12 cellular contexts compared by ENCODE assay signal in genomic region chr19:14441041-14441938, GRCh38. TPM values are rescaled to one million over a fixed set of nuclear protein-coding genes. Genes with fewer than 3 reads are reported as not detected.
DNase-seq lines count a peak whose midpoint lies in the region; ATAC-seq and TF ChIP-seq lines count a peak whose summit lies in the region.
"Had no signal": no experiment of that assay in that cellular context is flagged by ENCODE, and none has a peak within 500 bp of the region (broad histone marks: within the 10 kb centered on the region; RNA-seq: fewer than 3 reads in every experiment).

No MANE protein-coding gene starts in this region.

- H2BK20ac ChIP-seq in H9 (ENCODE audit: low read depth, low read length, poor library complexity, severe bottlenecking), result no peak overlapping the region

- no peaks in the 10 kb centered on the region for H3K27me3 ChIP-seq in CD4-positive, alpha-beta memory T cell (ENCODE audit: insufficient read depth, low read length)
- H3K27me3 ChIP-seq in H9 (ENCODE audit: insufficient read depth, low read length), result no peaks in the 10 kb centered on the region
- H3K27me3 ChIP-seq: esophagus squamous epithelium had no signal

- POLR2A ChIA-PET in CD4-positive, alpha-beta memory T cell (lab: Charles Lee; ENCODE audit: partially characterized antibody), result interaction anchor here (0.6 to 2.6 kb wide), 6 partner anchors 9 to 66 kb away, joined by 3 to 12 read pairs (median 4); no protein-coding TSS in a partner anchor

- no peak overlapping the region for H3K56ac ChIP-seq in H9 (ENCODE audit: insufficient read length, low read depth, low read length)

- H3K27ac Mint-ChIP-seq in CD4-positive, alpha-beta memory T cell, result peak overlapping the region in 6 of 7 donors; percentile 27 to 97 (median 94)
- H3K27ac Mint-ChIP-seq in H9, result peak overlapping the region; percentile 21 to 56 (median 44); a peak in 3 of 7 replicates
- H3K27ac Mint-ChIP-seq in activated naive CD8-positive, alpha-beta T cell, result peak overlapping the region; percentile 43
- H3K27ac Mint-ChIP-seq in natural killer cell, result peak overlapping the region; percentile 97 to 100
- H3K27ac Mint-ChIP-seq in mesothelial cell of epicardium, result no peak overlapping the region

- peak overlapping the region; percentile 77 for H3K27ac ChIP-seq in CD4-positive, alpha-beta memory T cell (ENCODE audit: low read depth, low read length)
- no peak overlapping the region for H3K27ac ChIP-seq in H9 (ENCODE audit: insufficient read length, low read depth, low read length)

- no peak overlapping the region; the same call in 1 of the 2 replicates for H3K14ac ChIP-seq in H9 (ENCODE audit: insufficient read depth, low read length)

- no peaks in the 10 kb centered on the region for H3K9me3 Mint-ChIP-seq in CD4-positive, alpha-beta memory T cell
- H3K9me3 Mint-ChIP-seq in H9 (no peaks in the 10 kb centered on the region), natural killer cell (no peaks in the 10 kb centered on the region), mesothelial cell of epicardium (no peaks in the 10 kb centered on the region)
- H3K9me3 Mint-ChIP-seq in activated naive CD8-positive, alpha-beta T cell (ENCODE audit: low read depth), result no peaks in the 10 kb centered on the region

- WGBS in H9 (ENCODE audit: extremely low coverage, insufficient read length, low lambda C conversion rate), result no CpG with 5 or more reads among the region's 34 CpGs

- H3K4me3 ChIP-seq in CD4-positive, alpha-beta memory T cell (ENCODE audit: low read length in 2 of 2), result peak overlapping the region; percentile 70 to 86

- H3K4ac ChIP-seq in H9 (ENCODE audit: low read depth, low read length), result no peak overlapping the region

- CTCF ChIA-PET in CD4-positive, alpha-beta memory T cell (lab: Charles Lee; ENCODE audit: partially characterized antibody), result interaction anchor here (0.9 to 1.5 kb wide), 3 partner anchors 9 to 58 kb away, joined by 3 read pairs; no protein-coding TSS in a partner anchor

- no peaks in the 10 kb centered on the region for H3K23me2 ChIP-seq in H9 (ENCODE audit: insufficient read length, low read depth, low read length, poor library complexity, severe bottlenecking)

- DNase-seq in CD4-positive, alpha-beta memory T cell, result no peak
- DNase-seq in H9 (no peak), natural killer cell (no peak), pons (ENCODE audit: low spot score) (no peak), mesothelial cell of epicardium (ENCODE audit: low spot score in 2 of 2, unreplicated experiment in 2 of 2) (no peak)
- DNase-seq: central memory CD4-positive, alpha-beta T cell; esophagus squamous epithelium; NCI-H2171; OCI-M1; stimulated activated CD4-positive, alpha-beta T cell treated with anti-CD3 and anti-CD28 coated beads, Interleukin-4, amount 100 ng/mL, for 4 hours had no signal

- no peak overlapping the region for H4K91ac ChIP-seq in H9 (ENCODE audit: insufficient read length, low read depth, low read length)

- H2BK5ac ChIP-seq in H9 (ENCODE audit: insufficient read length, low read length), result no peak overlapping the region

- no peaks in the 10 kb centered on the region for H3K9me3 ChIP-seq in CD4-positive, alpha-beta memory T cell (ENCODE audit: control insufficient read depth in 1 of 2, low read length in 2 of 2)
- no peaks in the 10 kb centered on the region for H3K9me3 ChIP-seq in H9 (ENCODE audit: control insufficient read depth, low read depth, low read length)
- H3K9me3 ChIP-seq: esophagus squamous epithelium had no signal

- peaks cover 37 to 43% of the 10 kb centered on the region in 2 donors for H3K36me3 Mint-ChIP-seq in CD4-positive, alpha-beta memory T cell
- H3K36me3 Mint-ChIP-seq in H9 (ENCODE audit: insufficient read depth in 1 of 3, low read depth in 3 of 3) (peaks cover 30 to 47% (median 38%) of the 10 kb centered on the region in 3 experiments), natural killer cell (no peaks in the 10 kb centered on the region), mesothelial cell of epicardium (peaks cover 24% of the 10 kb centered on the region)
- peaks cover 4% of the 10 kb centered on the region for H3K36me3 Mint-ChIP-seq in activated naive CD8-positive, alpha-beta T cell

- no peak overlapping the region for H2AFZ ChIP-seq in H9 (ENCODE audit: low read length)

- H3K79me2 ChIP-seq in H9 (ENCODE audit: insufficient read depth, low read length), result peaks cover 3% of the 10 kb centered on the region; the same call in 1 of the 2 replicates

- H3T11ph ChIP-seq in H9 (ENCODE audit: low read length), result no peak overlapping the region

- no peak overlapping the region for H2BK120ac ChIP-seq in H9 (ENCODE audit: low read depth, low read length, poor library complexity, severe bottlenecking)

- intact Hi-C loops in CD4-positive, alpha-beta memory T cell (cut with micrococcal nuclease), result no loop called here
- intact Hi-C loops in natural killer cell (cut with micrococcal nuclease), result loop anchor here (2.0 kb wide), 1 partner anchor 18 kb away; no protein-coding TSS in a partner anchor

- peaks cover 3% of the 10 kb centered on the region for H4K20me1 ChIP-seq in H9 (ENCODE audit: control insufficient read depth, insufficient read depth, insufficient read length)

- H3K9ac ChIP-seq in H9 (ENCODE audit: extremely low read depth, insufficient read length, low read length), result no peak overlapping the region

- no peaks in the 10 kb centered on the region for H3K79me1 ChIP-seq in H9 (ENCODE audit: insufficient read depth, low read depth, low read length, poor library complexity, severe bottlenecking)

- H3K4me2 ChIP-seq in H9 (ENCODE audit: insufficient read depth, insufficient read length, low read length), result no peak overlapping the region

- no peak overlapping the region for H2BK15ac ChIP-seq in H9 (ENCODE audit: low read depth, low read length)

- peaks cover 38% of the 10 kb centered on the region for H3K36me3 ChIP-seq in CD4-positive, alpha-beta memory T cell (ENCODE audit: insufficient read depth, low read length)

- no peaks in the 10 kb centered on the region for H3K27me3 Mint-ChIP-seq in CD4-positive, alpha-beta memory T cell
- H3K27me3 Mint-ChIP-seq in H9 (ENCODE audit: low read depth), result no peaks in the 10 kb centered on the region
- H3K27me3 Mint-ChIP-seq in activated naive CD8-positive, alpha-beta T cell, result no peaks in the 10 kb centered on the region
- H3K27me3 Mint-ChIP-seq in natural killer cell (ENCODE audit: low read depth in 2 of 2), result no peaks in the 10 kb centered on the region
- no peaks in the 10 kb centered on the region for H3K27me3 Mint-ChIP-seq in mesothelial cell of epicardium (ENCODE audit: low read depth)

- peaks cover 52% of the 10 kb centered on the region for H3K4me1 ChIP-seq in CD4-positive, alpha-beta memory T cell (ENCODE audit: insufficient read depth, low read length)
- H3K4me1 ChIP-seq in H9 (ENCODE audit: insufficient read depth, low read length), result no peaks in the 10 kb centered on the region

- no peak overlapping the region for H2BK12ac ChIP-seq in H9 (ENCODE audit: insufficient read length, low read depth, low read length)

- no peak overlapping the region for H4K8ac ChIP-seq in H9 (replicated peaks; ENCODE audit: insufficient read length, low read depth, low read length)

- ATAC-seq in natural killer cell (peak; percentile 51 to 75 (median 74)), GM21526 (IDR thresholded peaks at IDR 0.05; ENCODE audit: low FRiP score, unreplicated experiment) (no peak)

- no peak overlapping the region for H3K18ac ChIP-seq in H9 (ENCODE audit: insufficient read length, low read depth, low read length)

- TF ChIP-seq CTCF in H9 (conservative IDR thresholded peaks at IDR 0.05) (no peak), natural killer cell (IDR thresholded peaks at IDR 0.05) (no peak), mesothelial cell of epicardium (IDR thresholded peaks at IDR 0.05; ENCODE audit: unreplicated experiment) (no peak)

- H3K4me1 Mint-ChIP-seq in CD4-positive, alpha-beta memory T cell, result peaks cover 25 to 67% (median 44%) of the 10 kb centered on the region in 4 donors
- H3K4me1 Mint-ChIP-seq in H9, result peaks cover 5 to 6% of the 10 kb centered on the region in 2 experiments
- H3K4me1 Mint-ChIP-seq in activated naive CD8-positive, alpha-beta T cell (ENCODE audit: low read depth), result peaks cover 45% of the 10 kb centered on the region
- peaks cover 36 to 52% of the 10 kb centered on the region in 2 donors for H3K4me1 Mint-ChIP-seq in natural killer cell
- H3K4me1 Mint-ChIP-seq in mesothelial cell of epicardium, result peaks cover 12% of the 10 kb centered on the region

- peak overlapping the region; percentile 52 to 98 (median 94) for H3K4me3 Mint-ChIP-seq in CD4-positive, alpha-beta memory T cell
- H3K4me3 Mint-ChIP-seq in H9, result no peak overlapping the region
- H3K4me3 Mint-ChIP-seq in activated naive CD8-positive, alpha-beta T cell, result peak overlapping the region; percentile 88
- H3K4me3 Mint-ChIP-seq in natural killer cell, result peak overlapping the region; percentile 98
- H3K4me3 Mint-ChIP-seq in mesothelial cell of epicardium, result no peak overlapping the region

- no peak overlapping the region for H4K5ac ChIP-seq in H9 (ENCODE audit: insufficient read length, low read depth, low read length)

- no peak overlapping the region for H2AK5ac ChIP-seq in H9 (ENCODE audit: insufficient read length, low read length)

- no peak overlapping the region for H3K23ac ChIP-seq in H9 (ENCODE audit: insufficient read length, low read depth, low read length)

RNA-seq across cellular contexts. Expression of gene PKN1, which starts 8.2 kb away (rescaled TPM):
- 100 to 1,000 TPM; 189 to 205 TPM for total RNA-seq in CD4-positive, alpha-beta memory T cell
- 10 to 100 TPM; 41.5 to 87.6 TPM for polyA plus RNA-seq in CD4-positive, alpha-beta memory T cell
- total RNA-seq in H9 (2021) (149 and 159 TPM in 2 replicates), natural killer cell (100 to 1,000 TPM; 323 to 351 (median 350) TPM), mesothelial cell of epicardium (84.5 to 89.1 TPM (median 85.9 TPM) in 3 replicates)

RNA-seq across cellular contexts. Expression of gene DDX39A, which starts 22.1 kb away (rescaled TPM):
- 100 to 1,000 TPM; 148 TPM for total RNA-seq in CD4-positive, alpha-beta memory T cell
- polyA plus RNA-seq in CD4-positive, alpha-beta memory T cell, result 100 to 1,000 TPM in 1 of 2 donors, 10 to 100 TPM in 1; 95.0 to 145 TPM
- total RNA-seq in H9 (2021), result 137 and 145 TPM in 2 replicates
- 100 to 1,000 TPM; 397 to 569 (median 557) TPM for total RNA-seq in natural killer cell
- total RNA-seq in mesothelial cell of epicardium, result 66.9 to 68.6 TPM (median 67.6 TPM) in 3 replicates

RNA-seq across cellular contexts. Expression of gene PTGER1, which starts 33.9 kb away (rescaled TPM):
- not detected for total RNA-seq in CD4-positive, alpha-beta memory T cell
- polyA plus RNA-seq in CD4-positive, alpha-beta memory T cell, result not detected
- 0.63 and 0.66 TPM in 2 replicates for total RNA-seq in H9 (2021)
- total RNA-seq in natural killer cell, result under 1 TPM in 2 of 3 donors, not detected in 1; 0.35 to 0.73 TPM
- total RNA-seq in mesothelial cell of epicardium, result 2.8 to 3.5 TPM (median 2.8 TPM) in 3 replicates

RNA-seq across cellular contexts. Expression of gene GIPC1, which starts 54.6 kb away (rescaled TPM):
- total RNA-seq in CD4-positive, alpha-beta memory T cell, result 10 to 100 TPM; 32.3 to 33.8 TPM
- polyA plus RNA-seq in CD4-positive, alpha-beta memory T cell, result 10 to 100 TPM; 50.1 to 63.6 TPM
- total RNA-seq in H9 (2021) (70.6 and 75.0 TPM in 2 replicates), natural killer cell (10 to 100 TPM; 25.3 to 34.5 (median 31.4) TPM), mesothelial cell of epicardium (108 to 111 TPM (median 111 TPM) in 3 replicates)

Comparison
In these comparisons a context has a peak if more than half of its experiments do, and no peak if none do; other contexts are left out.
1. H3K4me3 Mint-ChIP-seq: peak in CD4-positive, alpha-beta memory T cell (8 of 8), activated naive CD8-positive, alpha-beta T cell (single experiment) and natural killer cell (single experiment); none in H9 (0 of 2) and mesothelial cell of epicardium (single experiment).